In genomic region chr7:51046103-51046466, GRCh38 we compare ENCODE assay signal across 28 cellular contexts.
DNase-seq lines count a peak whose midpoint lies in the region; ATAC-seq and TF ChIP-seq lines count a peak whose summit lies in the region.
"Had no signal": no experiment of that assay in that cellular context is flagged by ENCODE, and none has a peak within 500 bp of the region (broad histone marks: within the 10 kb centered on the region; RNA-seq: fewer than 3 reads in every experiment).

No MANE protein-coding gene starts in this region.

- no peaks in the 10 kb centered on the region for H3K27me3 Mint-ChIP-seq in stimulated activated memory B cell treated with anti-CD40 and anti-IgM and Interleukin-4, amounts not matched to agents 10 μg/mL and 1 μg/mL and 100 μg/mL, for 72 hours
- H3K27me3 Mint-ChIP-seq: activated CD8-positive, alpha-beta T cell treated with anti-CD3 and anti-CD28 coated beads for 36 hours had no signal

- H3K9me2 ChIP-seq in HCT116 (ENCODE audit: insufficient read depth) (no peaks in the 10 kb centered on the region), PC-9 (ENCODE audit: insufficient read depth) (no peaks in the 10 kb centered on the region)

- H4K20me1 ChIP-seq in HCT116 (ENCODE audit: insufficient read depth) (no peaks in the 10 kb centered on the region), PC-9 (ENCODE audit: insufficient read depth) (no peaks in the 10 kb centered on the region)
- H4K20me1 ChIP-seq: BLaER1 had no signal

- WGBS in stomach, 5 donors: 48 to 70% (median 63%) methylated on average over 4 of the region's 4 CpGs

- H3K36me3 ChIP-seq in HCT116 (ENCODE audit: control insufficient read depth in 1 of 2, insufficient read depth in 2 of 2, low read length in 2 of 2): no peaks in the 10 kb centered on the region; a peak in 1 of 4 replicates
- H3K36me3 ChIP-seq in PC-9 (ENCODE audit: low read depth): 0 out of 2 replicates have a peak, but pooled peaks cover 8% of the 10 kb centered on the region
- H3K36me3 ChIP-seq in stomach: peaks cover 0 to 7% (median 1%) of the 10 kb centered on the region in 4 donors
- H3K36me3 ChIP-seq: BLaER1, ovary, thoracic aorta had no signal

- no peak for TF ChIP-seq EP300 in stomach (IDR thresholded peaks at IDR 0.05)

- peaks cover 19% of the 10 kb centered on the region in 2 experiments for H3K4me1 ChIP-seq in HCT116 (ENCODE audit: control insufficient read depth in 1 of 2, insufficient read depth in 2 of 2, low read length in 2 of 2)
- H3K4me1 ChIP-seq in PC-9 (replicated peaks; ENCODE audit: insufficient read depth): peaks cover 28% of the 10 kb centered on the region
- no peaks in the 10 kb centered on the region for H3K4me1 ChIP-seq in foreskin keratinocyte
- peaks cover 0 to 18% (median 12%) of the 10 kb centered on the region in 4 donors for H3K4me1 ChIP-seq in stomach
- H3K4me1 ChIP-seq: BLaER1 had no signal

- no peaks in the 10 kb centered on the region for H3K9me3 Mint-ChIP-seq in stimulated activated memory B cell treated with anti-CD40 and anti-IgM and Interleukin-4, amounts not matched to agents 10 μg/mL and 1 μg/mL and 100 μg/mL, for 72 hours
- H3K9me3 Mint-ChIP-seq: activated CD8-positive, alpha-beta T cell treated with anti-CD3 and anti-CD28 coated beads for 36 hours; activated naive CD4-positive, alpha-beta T cell treated with anti-CD3 and anti-CD28 coated beads, Interleukin-2, amount 10 ng/mL, durations not matched to agents 7 days and 5 days; immature natural killer cell; nephron progenitor cell had no signal

- no peak overlapping the region for H3K27ac Mint-ChIP-seq in stimulated activated memory B cell treated with anti-CD40 and anti-IgM and Interleukin-4, amounts not matched to agents 10 μg/mL and 1 μg/mL and 100 μg/mL, for 72 hours
- H3K27ac Mint-ChIP-seq: activated CD8-positive, alpha-beta T cell treated with anti-CD3 and anti-CD28 coated beads for 36 hours; activated naive CD4-positive, alpha-beta T cell treated with anti-CD3 and anti-CD28 coated beads, Interleukin-2, amount 10 ng/mL, durations not matched to agents 7 days and 5 days; immature natural killer cell; nephron progenitor cell; T-helper 17 cell had no signal

- no peak for TF ChIP-seq RAD21 in HCT116 (IDR thresholded peaks at IDR 0.05; ENCODE audit: low read depth)

- H3F3A ChIP-seq in PC-9 (ENCODE audit: insufficient read depth, low read depth): peaks cover 21% of the 10 kb centered on the region; the same call in 1 of the 2 replicates

- POLR2A ChIA-PET in HCT116 (lab: Charles Lee): no interaction called here
- POLR2A ChIA-PET in PC-9 (lab: Charles Lee; ENCODE audit: unreplicated experiment): interaction anchor here (0.5 kb wide), 1 partner anchor 32 kb away, joined by 10 read pairs; no protein-coding TSS in a partner anchor

- H2AFZ ChIP-seq in HCT116 (ENCODE audit: low read depth, low read length, poor library complexity, severe bottlenecking) (no peak overlapping the region), PC-9 (no peak overlapping the region)

- no peaks in the 10 kb centered on the region for H3K9me3 ChIP-seq in HCT116 (ENCODE audit: control insufficient read depth in 1 of 2, insufficient read depth in 1 of 2, low read depth in 1 of 2, low read length in 2 of 2)
- no peaks in the 10 kb centered on the region for H3K9me3 ChIP-seq in PC-9 (ENCODE audit: insufficient read depth, low read depth)
- H3K9me3 ChIP-seq in stomach: no peaks in the 10 kb centered on the region
- H3K9me3 ChIP-seq: BLaER1, ovary, thoracic aorta had no signal

- intact Hi-C loops in HCT116 (cut with micrococcal nuclease) (no loop called here), PC-9 (cut with micrococcal nuclease; ENCODE audit: unreplicated experiment) (loop anchor here (1.0 to 10.0 kb wide), 4 partner anchors 83 to 601 kb away; no protein-coding TSS in a partner anchor), stomach (cut with DNase I; ENCODE audit: low total_unique reads) (no loop called here)

- H3K27ac ChIP-seq in HCT116 (ENCODE audit: low read depth, low read length) (no peak overlapping the region), PC-9 (peak overlapping the region; percentile 59), foreskin keratinocyte (no peak overlapping the region), stomach (no peak overlapping the region), substantia nigra (ENCODE audit: low read depth, low read length, poor library complexity, severe bottlenecking) (no peak overlapping the region)
- H3K27ac ChIP-seq: BLaER1, ovary, thoracic aorta had no signal

- no peak for TF ChIP-seq POLR2A in HCT116 (IDR thresholded peaks at IDR 0.05; ENCODE audit: borderline replicate concordance, extremely low read depth, insufficient read depth, insufficient read length)
- no peak for TF ChIP-seq POLR2A in stomach (IDR thresholded peaks at IDR 0.05)

- H3K36me3 Mint-ChIP-seq in stimulated activated memory B cell treated with anti-CD40 and anti-IgM and Interleukin-4, amounts not matched to agents 10 μg/mL and 1 μg/mL and 100 μg/mL, for 72 hours: no peaks in the 10 kb centered on the region
- H3K36me3 Mint-ChIP-seq: activated naive CD4-positive, alpha-beta T cell treated with anti-CD3 and anti-CD28 coated beads, Interleukin-2, amount 10 ng/mL, durations not matched to agents 7 days and 5 days; immature natural killer cell had no signal

- no peak for DNase-seq in HCT116 (ENCODE audit: low read depth, low spot score)
- peak in 1 of 2 experiments; percentile 84 for DNase-seq in PC-9
- DNase-seq in foreskin keratinocyte: no peak
- no peak for DNase-seq in stomach
- DNase-seq in activated gamma-delta T cell (lab: John Stamatoyannopoulos, UW): no peak
- DNase-seq in substantia nigra (lab: John Stamatoyannopoulos, UW): no peak
- DNase-seq: activated CD4-positive, CD25-positive, alpha-beta regulatory T cell treated with anti-CD3 and anti-CD28 coated beads, Interleukin-2, amount 50 U/mL, for 72 hours; activated CD8-positive, alpha-beta memory T cell treated with anti-CD3 and anti-CD28 coated beads, Interleukin-2, amount 50 U/mL, for 48 hours; activated CD8-positive, alpha-beta T cell treated with anti-CD3 and anti-CD28 coated beads for 36 hours; activated naive CD4-positive, alpha-beta T cell treated with anti-CD3 and anti-CD28 coated beads, Interleukin-2, amount 10 ng/mL, durations not matched to agents 7 days and 5 days; COR-L47; DMS79; hypothalamus; immature natural killer cell; Karpas-422; left cardiac atrium; NCI-H1436; NCI-H2081 treated with DMSO at 0.1 percent for 48 hours; NCI-H774; nephron progenitor cell; ovary; RPMI8226; small intestine; stimulated activated naive CD8-positive, alpha-beta T cell treated with anti-CD3 and anti-CD28 coated beads, Interleukin-15, Interleukin-2, amounts not matched to agents 100 U/mL and 50 U/mL, for 24 hours; T-helper 17 cell had no signal

- H3K4me3 Mint-ChIP-seq in stimulated activated memory B cell treated with anti-CD40 and anti-IgM and Interleukin-4, amounts not matched to agents 10 μg/mL and 1 μg/mL and 100 μg/mL, for 72 hours: no peak overlapping the region
- H3K4me3 Mint-ChIP-seq: activated CD8-positive, alpha-beta T cell treated with anti-CD3 and anti-CD28 coated beads for 36 hours; activated naive CD4-positive, alpha-beta T cell treated with anti-CD3 and anti-CD28 coated beads, Interleukin-2, amount 10 ng/mL, durations not matched to agents 7 days and 5 days; immature natural killer cell; nephron progenitor cell; T-helper 17 cell had no signal

- no peaks in the 10 kb centered on the region for H3K4me1 Mint-ChIP-seq in stimulated activated memory B cell treated with anti-CD40 and anti-IgM and Interleukin-4, amounts not matched to agents 10 μg/mL and 1 μg/mL and 100 μg/mL, for 72 hours
- H3K4me1 Mint-ChIP-seq: activated naive CD4-positive, alpha-beta T cell treated with anti-CD3 and anti-CD28 coated beads, Interleukin-2, amount 10 ng/mL, durations not matched to agents 7 days and 5 days; immature natural killer cell; nephron progenitor cell had no signal

- RAD21 ChIA-PET in HCT116 (lab: Charles Lee; ENCODE audit: low non-redundant PET in 1 of 2, low total read pairs in 2 of 2, uncharacterized antibody in 2 of 2, unreplicated experiment in 2 of 2): no interaction called here

- ATAC-seq in HCT116: peak; percentile 51
- peak; percentile 37 for ATAC-seq in foreskin keratinocyte
- peak; percentile 18 for ATAC-seq in stimulated activated memory B cell treated with anti-CD40 and anti-IgM and Interleukin-4, amounts not matched to agents 10 μg/mL and 1 μg/mL and 100 μg/mL, for 72 hours
- ATAC-seq: activated CD8-positive, alpha-beta T cell treated with anti-CD3 and anti-CD28 coated beads for 36 hours; stimulated activated naive CD8-positive, alpha-beta T cell treated with anti-CD3 and anti-CD28 coated beads, Interleukin-15, Interleukin-2, amounts not matched to agents 100 U/mL and 50 U/mL, for 24 hours; T-helper 17 cell had no signal

- no TSS peak for BruUV-seq in HCT116 (replicated peaks; lab: Mats Ljungman, UMichigan)
- no TSS peak for BruUV-seq in PC-9 (replicated peaks; lab: Mats Ljungman, UMichigan)

- H3K27me3 ChIP-seq in HCT116 (ENCODE audit: insufficient read depth, low read length) (peaks cover 15% of the 10 kb centered on the region; the same call in 1 of the 2 replicates), PC-9 (ENCODE audit: insufficient read depth, low read depth) (no peaks in the 10 kb centered on the region), foreskin keratinocyte (peaks cover 4% of the 10 kb centered on the region), stomach (no peaks in the 10 kb centered on the region)
- H3K27me3 ChIP-seq: BLaER1, ovary had no signal

- H3K9ac ChIP-seq in HCT116 (ENCODE audit: low read length): no peak overlapping the region
- H3K9ac ChIP-seq: BLaER1 had no signal

- CTCF ChIA-PET in HCT116 (lab: Charles Lee) (no interaction called here), PC-9 (lab: Charles Lee) (no interaction called here)

- H3K4me2 ChIP-seq in HCT116 (ENCODE audit: low read length): peak overlapping the region; percentile 58
- peak overlapping the region; percentile 57 for H3K4me2 ChIP-seq in PC-9
- H3K4me2 ChIP-seq: BLaER1 had no signal

- no peak for TF ChIP-seq CTCF in HCT116 (IDR thresholded peaks at IDR 0.05 in 2 of 3, conservative IDR thresholded peaks at IDR 0.05 in 1 of 3; ENCODE audit: borderline replicate concordance in 1 of 3, insufficient read depth in 1 of 3, low read depth in 2 of 3, low read length in 2 of 3)
- TF ChIP-seq CTCF in PC-9 (conservative IDR thresholded peaks at IDR 0.05): no peak
- no peak for TF ChIP-seq CTCF in foreskin keratinocyte (conservative IDR thresholded peaks at IDR 0.05)
- no peak for TF ChIP-seq CTCF in stomach (IDR thresholded peaks at IDR 0.05)

- no peaks in the 10 kb centered on the region for H3K79me2 ChIP-seq in HCT116 (ENCODE audit: insufficient read depth, low read length)
- 0 out of 2 replicates have a peak, but pooled peaks cover 3% of the 10 kb centered on the region for H3K79me2 ChIP-seq in PC-9 (ENCODE audit: low read depth)

- H3K4me3 ChIP-seq in HCT116 (replicated peaks in 1 of 2; ENCODE audit: low read depth in 1 of 2, low read length in 2 of 2): 0 out of 4 replicates have a peak overlapping the region, but pooled peaks of 1 of the 2 experiments have one; percentile 2
- H3K4me3 ChIP-seq in PC-9: no peak overlapping the region
- H3K4me3 ChIP-seq in stomach: no peak overlapping the region
- H3K4me3 ChIP-seq: BLaER1, ovary, thoracic aorta had no signal

TF ChIP-seq in HCT116, 20 proteins besides CTCF, POLR2A, EP300 and RAD21 (continues in another document):
- peak; percentile 2; the same call in 1 of the 2 replicates for TF ChIP-seq SP1 (IDR thresholded peaks at IDR 0.05; ENCODE audit: low read depth)
